In the genomic region with DNA sequence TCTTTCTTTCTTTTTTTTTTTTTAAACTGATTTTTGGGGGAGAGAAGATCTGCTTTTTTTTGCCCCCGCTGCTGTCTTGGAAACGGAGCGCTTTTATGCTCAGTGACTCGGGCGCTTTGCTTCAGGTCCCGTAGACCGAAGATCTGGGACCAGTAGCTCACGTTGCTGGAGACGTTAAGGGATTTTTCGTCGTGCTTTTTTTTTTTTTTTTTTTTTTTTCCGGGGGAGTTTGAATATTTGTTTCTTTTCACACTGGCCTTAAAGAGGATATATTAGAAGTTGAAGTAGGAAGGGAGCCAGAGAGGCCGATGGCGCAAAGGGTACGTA, we compare ENCODE assay signal across 8 cellular contexts. TPM values are rescaled to one million over a fixed set of nuclear protein-coding genes. Genes with fewer than 3 reads are reported as not detected.
DNase-seq lines count a peak whose midpoint lies in the region; ATAC-seq lines count a peak whose summit lies in the region.

No MANE protein-coding gene starts in this region.

- peaks cover 98% of the 10 kb centered on the region for H3K27me3 Mint-ChIP-seq in activated naive CD8-positive, alpha-beta T cell treated with anti-CD3 and anti-CD28 coated beads for 36 hours

- no peak overlapping the region for H3K27ac Mint-ChIP-seq in activated naive CD8-positive, alpha-beta T cell treated with anti-CD3 and anti-CD28 coated beads for 36 hours

- peak overlapping the region; percentile 67 for H3K4me3 Mint-ChIP-seq in activated naive CD8-positive, alpha-beta T cell treated with anti-CD3 and anti-CD28 coated beads for 36 hours

- H3K36me3 ChIP-seq in stomach smooth muscle (ENCODE audit: control insufficient read depth in 2 of 2, insufficient read depth in 2 of 2, low read length in 2 of 2), result peaks cover 17 to 19% of the 10 kb centered on the region in 2 donors

- peaks cover 36% of the 10 kb centered on the region for H3K4me1 Mint-ChIP-seq in activated naive CD8-positive, alpha-beta T cell treated with anti-CD3 and anti-CD28 coated beads for 36 hours

- no peaks in the 10 kb centered on the region for H3K9me3 Mint-ChIP-seq in activated naive CD8-positive, alpha-beta T cell treated with anti-CD3 and anti-CD28 coated beads for 36 hours

- H3K27ac ChIP-seq in stomach smooth muscle (ENCODE audit: low read length), result peak overlapping the region; percentile 97

- H3K36me3 Mint-ChIP-seq in activated naive CD8-positive, alpha-beta T cell treated with anti-CD3 and anti-CD28 coated beads for 36 hours, result peaks cover 4% of the 10 kb centered on the region

- DNase-seq in NCI-H2227 (lab: John Stamatoyannopoulos, UW; ENCODE audit: unreplicated experiment) (peak; percentile 39), NCI-H2227 treated with DMSO at 0.1 percent for 48 hours (lab: John Stamatoyannopoulos, UW) (no peak), HuH-7 (ENCODE audit: low spot score) (no peak)
- DNase-seq in activated naive CD8-positive, alpha-beta T cell treated with anti-CD3 and anti-CD28 coated beads for 36 hours, result no peak

- ATAC-seq in GM19035 (IDR thresholded peaks at IDR 0.05; ENCODE audit: unreplicated experiment) (no peak), GM19452 (IDR thresholded peaks at IDR 0.05; ENCODE audit: unreplicated experiment) (no peak)

- H3K9me3 ChIP-seq in iPS-18c (ENCODE audit: control insufficient read depth, insufficient read depth, low read length), result no peaks in the 10 kb centered on the region
- H3K9me3 ChIP-seq in stomach smooth muscle (ENCODE audit: control insufficient read depth in 2 of 2, low read length in 2 of 2), result no peaks in the 10 kb centered on the region

- no peaks in the 10 kb centered on the region for H3K27me3 ChIP-seq in stomach smooth muscle (ENCODE audit: control insufficient read depth in 1 of 2, insufficient read depth in 2 of 2, low read length in 2 of 2)

- peaks cover 17% of the 10 kb centered on the region for H3K4me1 ChIP-seq in stomach smooth muscle (ENCODE audit: control insufficient read depth, insufficient read depth, low read length)

- H3K9ac ChIP-seq in stomach smooth muscle (ENCODE audit: low read length in 2 of 2), result peak overlapping the region; percentile 93 to 95

- peak overlapping the region; percentile 74; the same call in 1 of the 2 replicates for H3K4me3 ChIP-seq in iPS-18c (ENCODE audit: insufficient read depth, low read depth, low read length)
- H3K4me3 ChIP-seq in stomach smooth muscle (ENCODE audit: low read length in 2 of 2), result peak overlapping the region; percentile 61 to 95

RNA-seq across cellular contexts. Expression of a gene that starts 0.6 kb away (rescaled TPM):
- not detected for total RNA-seq in activated naive CD8-positive, alpha-beta T cell treated with anti-CD3 and anti-CD28 coated beads for 36 hours
